8 cellular contexts compared by ENCODE assay signal in genomic region chr9:100098887-100099721, GRCh38. TPM values are rescaled to one million over a fixed set of nuclear protein-coding genes. Genes with fewer than 3 reads are reported as not detected.
DNase-seq lines count a peak whose midpoint lies in the region; ATAC-seq and TF ChIP-seq lines count a peak whose summit lies in the region.

Gene ERP44 (minus strand): TSS chr9:100099000. CDS start chr9:100098840, 160 bp downstream.
A gene with protein sequence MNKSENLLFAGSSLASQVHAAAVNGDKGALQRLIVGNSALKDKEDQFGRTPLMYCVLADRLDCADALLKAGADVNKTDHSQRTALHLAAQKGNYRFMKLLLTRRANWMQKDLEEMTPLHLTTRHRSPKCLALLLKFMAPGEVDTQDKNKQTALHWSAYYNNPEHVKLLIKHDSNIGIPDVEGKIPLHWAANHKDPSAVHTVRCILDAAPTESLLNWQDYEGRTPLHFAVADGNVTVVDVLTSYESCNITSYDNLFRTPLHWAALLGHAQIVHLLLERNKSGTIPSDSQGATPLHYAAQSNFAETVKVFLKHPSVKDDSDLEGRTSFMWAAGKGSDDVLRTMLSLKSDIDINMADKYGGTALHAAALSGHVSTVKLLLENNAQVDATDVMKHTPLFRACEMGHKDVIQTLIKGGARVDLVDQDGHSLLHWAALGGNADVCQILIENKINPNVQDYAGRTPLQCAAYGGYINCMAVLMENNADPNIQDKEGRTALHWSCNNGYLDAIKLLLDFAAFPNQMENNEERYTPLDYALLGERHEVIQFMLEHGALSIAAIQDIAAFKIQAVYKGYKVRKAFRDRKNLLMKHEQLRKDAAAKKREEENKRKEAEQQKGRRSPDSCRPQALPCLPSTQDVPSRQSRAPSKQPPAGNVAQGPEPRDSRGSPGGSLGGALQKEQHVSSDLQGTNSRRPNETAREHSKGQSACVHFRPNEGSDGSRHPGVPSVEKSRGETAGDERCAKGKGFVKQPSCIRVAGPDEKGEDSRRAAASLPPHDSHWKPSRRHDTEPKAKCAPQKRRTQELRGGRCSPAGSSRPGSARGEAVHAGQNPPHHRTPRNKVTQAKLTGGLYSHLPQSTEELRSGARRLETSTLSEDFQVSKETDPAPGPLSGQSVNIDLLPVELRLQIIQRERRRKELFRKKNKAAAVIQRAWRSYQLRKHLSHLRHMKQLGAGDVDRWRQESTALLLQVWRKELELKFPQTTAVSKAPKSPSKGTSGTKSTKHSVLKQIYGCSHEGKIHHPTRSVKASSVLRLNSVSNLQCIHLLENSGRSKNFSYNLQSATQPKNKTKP (plus strand): TSS chr9:100099243. CDS start chr9:100104522, 5,279 bp downstream.

- DNase-seq in DMS 273 treated with DMSO at 0.1 percent for 48 hours (lab: John Stamatoyannopoulos, UW) (peak; percentile 97), OCI-M2 (lab: John Stamatoyannopoulos, UW; ENCODE audit: unreplicated experiment) (peak; percentile 61), activated T-cell treated with anti-CD3 and anti-CD28 coated beads for 4 hours (peak; percentile 95), epithelial cell of esophagus (ENCODE audit: low read depth) (peak; percentile 100)
- DNase-seq in stimulated activated CD8-positive, alpha-beta memory T cell treated with anti-CD3 and anti-CD28 coated beads, Interleukin-4, amount 100 ng/mL, for 1 hour (ENCODE audit: low read depth in 2 of 2, low spot score in 1 of 2) = peak; percentile 91 to 92

- peaks cover 24% of the 10 kb centered on the region for H3K4me1 ChIP-seq in mononuclear cell (ENCODE audit: insufficient read depth, low read length)

- no peaks in the 10 kb centered on the region for H3K9me3 ChIP-seq in mononuclear cell (ENCODE audit: low read depth, low read length)

- H3K4me3 Mint-ChIP-seq in IgD-negative memory B cell = peak within 1 kb of the TSS; percentile 98 to 100 (median 100)

- no peaks in the 10 kb centered on the region for H3K9me3 Mint-ChIP-seq in IgD-negative memory B cell

- no peak for TF ChIP-seq CTCF in epithelial cell of esophagus (IDR thresholded peaks at IDR 0.05; ENCODE audit: insufficient read depth, low read depth, low read length, missing control alignments)

- H3K4me3 ChIP-seq in epithelial cell of esophagus (ENCODE audit: low read length) (peak within 1 kb of the TSS; percentile 100), mononuclear cell (ENCODE audit: low read length) (peak within 1 kb of the TSS; percentile 98)

- H3K27me3 Mint-ChIP-seq in IgD-negative memory B cell = no peaks in the 10 kb centered on the region

- peak; percentile 98 for ATAC-seq in GM21529 (IDR thresholded peaks at IDR 0.05; ENCODE audit: unreplicated experiment)

- H3K4me1 Mint-ChIP-seq in IgD-negative memory B cell = peaks cover 27 to 30% (median 29%) of the 10 kb centered on the region in 3 donors

- H3K27me3 ChIP-seq in mononuclear cell (ENCODE audit: insufficient read depth, low read length) = no peaks in the 10 kb centered on the region

- no peaks in the 10 kb centered on the region for H3K36me3 Mint-ChIP-seq in IgD-negative memory B cell

- peak within 1 kb of the TSS; percentile 92 to 99 (median 97) for H3K27ac Mint-ChIP-seq in IgD-negative memory B cell

RNA-seq across cellular contexts. Expression of gene ERP44, which starts in this region (rescaled TPM):
- 45.3 TPM for polyA plus RNA-seq in IgD-negative memory B cell
- total RNA-seq in mononuclear cell = 18.2 TPM

RNA-seq across cellular contexts. Expression of the second gene that starts in this region (rescaled TPM):
- 12.7 TPM for polyA plus RNA-seq in IgD-negative memory B cell
- total RNA-seq in mononuclear cell = 13.9 TPM

Comparison
In these comparisons a context has a peak if more than half of its experiments do, and no peak if none do; other contexts are left out.
1. Peak in every context shown above with its lines: DNase-seq, ATAC-seq and H3K4me3 ChIP-seq.